20 cellular contexts compared by ENCODE assay signal in genomic region chr16:65950211-65950610, GRCh38.
DNase-seq lines count a peak whose midpoint lies in the region; TF ChIP-seq lines count a peak whose summit lies in the region.
"Had no signal": no experiment of that assay in that cellular context is flagged by ENCODE, and none has a peak within 500 bp of the region (broad histone marks: within the 10 kb centered on the region; RNA-seq: fewer than 3 reads in every experiment).

No MANE protein-coding gene starts in this region.

- no peak overlapping the region for H3K27ac ChIP-seq in hepatocyte
- no peak overlapping the region for H3K27ac ChIP-seq in smooth muscle cell (ENCODE audit: low read depth)
- H3K27ac ChIP-seq: 22Rv1, BLaER1 had no signal

- H3F3A ChIP-seq in smooth muscle cell (ENCODE audit: low read depth), result no peaks in the 10 kb centered on the region

- TF ChIP-seq CTCF in hepatocyte (IDR thresholded peaks at IDR 0.05; ENCODE audit: poor library complexity) (no peak), smooth muscle cell (IDR thresholded peaks at IDR 0.05; ENCODE audit: borderline replicate concordance, insufficient read depth, poor library complexity, severe bottlenecking) (no peak)

- no peaks in the 10 kb centered on the region for H3K4me1 ChIP-seq in hepatocyte (ENCODE audit: insufficient read depth)
- H3K4me1 ChIP-seq in smooth muscle cell (ENCODE audit: low read depth), result no peaks in the 10 kb centered on the region

- 75% methylated on average over 3 of the region's 3 CpGs for WGBS in hepatocyte (ENCODE audit: low lambda C conversion rate, missing lambda C conversion rate)
- 15% methylated on average over 3 of the region's 3 CpGs for WGBS in smooth muscle cell (ENCODE audit: low lambda C conversion rate)

- no peak overlapping the region for H3K9ac ChIP-seq in smooth muscle cell (ENCODE audit: low read depth)
- H3K9ac ChIP-seq: BLaER1 had no signal

- H2AFZ ChIP-seq in hepatocyte, result no peak overlapping the region
- no peak overlapping the region for H2AFZ ChIP-seq in smooth muscle cell (ENCODE audit: low read depth)

- H4K20me1 ChIP-seq in hepatocyte (ENCODE audit: insufficient read depth, poor library complexity, severe bottlenecking) (no peaks in the 10 kb centered on the region), smooth muscle cell (ENCODE audit: low read depth) (no peaks in the 10 kb centered on the region)
- H4K20me1 ChIP-seq: BLaER1 had no signal

- no peaks in the 10 kb centered on the region for H3K27me3 ChIP-seq in MG63
- H3K27me3 ChIP-seq in hepatocyte, result no peaks in the 10 kb centered on the region
- H3K27me3 ChIP-seq in smooth muscle cell (ENCODE audit: low read depth), result no peaks in the 10 kb centered on the region
- H3K27me3 ChIP-seq: BLaER1 had no signal

- no peaks in the 10 kb centered on the region for H3K9me2 ChIP-seq in hepatocyte (replicated peaks; ENCODE audit: insufficient read depth)

- H3K4me3 ChIP-seq in MG63, result no peak overlapping the region
- H3K4me3 ChIP-seq in hepatocyte, result no peak overlapping the region
- no peak overlapping the region for H3K4me3 ChIP-seq in smooth muscle cell
- H3K4me3 ChIP-seq: BLaER1 had no signal

- H3K79me2 ChIP-seq in hepatocyte (no peaks in the 10 kb centered on the region), smooth muscle cell (ENCODE audit: low read depth) (no peaks in the 10 kb centered on the region)

- no peak overlapping the region for H3K4me2 ChIP-seq in hepatocyte
- peak overlapping the region; percentile 25 for H3K4me2 ChIP-seq in smooth muscle cell
- H3K4me2 ChIP-seq: BLaER1 had no signal

- H3K9me3 ChIP-seq in MG63 (no peaks in the 10 kb centered on the region), hepatocyte (ENCODE audit: low read depth) (no peaks in the 10 kb centered on the region), smooth muscle cell (replicated peaks; ENCODE audit: low read depth) (no peaks in the 10 kb centered on the region)
- H3K9me3 ChIP-seq: BLaER1 had no signal

- H3K36me3 ChIP-seq in MG63, result no peaks in the 10 kb centered on the region
- H3K36me3 ChIP-seq in hepatocyte (replicated peaks; ENCODE audit: insufficient read depth, low read depth), result no peaks in the 10 kb centered on the region
- H3K36me3 ChIP-seq in smooth muscle cell (ENCODE audit: low read depth), result no peaks in the 10 kb centered on the region
- H3K36me3 ChIP-seq: BLaER1 had no signal

- DNase-seq in DMS53 (lab: John Stamatoyannopoulos, UW) (peak; percentile 1), DMS53 treated with DMSO at 0.1 percent for 48 hours (lab: John Stamatoyannopoulos, UW; ENCODE audit: unreplicated experiment) (no peak), MG63 (peak; percentile 30), hepatocyte (ENCODE audit: low spot score) (peak; percentile 17), smooth muscle cell (lab: John Stamatoyannopoulos, UW; ENCODE audit: unreplicated experiment) (no peak), NCI-H1436 treated with DMSO at 0.1 percent for 48 hours (lab: John Stamatoyannopoulos, UW) (no peak), globus pallidus (ENCODE audit: low spot score) (no peak)
- DNase-seq in activated T-cell treated with anti-CD3 and anti-CD28 coated beads, Interleukin-2, amount 50 U/mL, for 1 hour, result no peak
- DNase-seq: ACHN; CD4-positive, alpha-beta T cell; COR-L47; DND-41; NCI-H1092 treated with DMSO at 0.1 percent for 48 hours; NCI-H146; NCI-H446; NCI-H526 treated with DMSO at 0.1 percent for 48 hours; SIG-M5; T-cell had no signal

Comparison
In these comparisons a context has a peak if more than half of its experiments do, and no peak if none do; other contexts are left out.
1. DNase-seq: peak in DMS53 (single experiment), MG63 (single experiment) and hepatocyte (single experiment); none in DMS53 treated with DMSO at 0.1 percent for 48 hours (single experiment), smooth muscle cell (single experiment), NCI-H1436 treated with DMSO at 0.1 percent for 48 hours (single experiment), activated T-cell treated with anti-CD3 and anti-CD28 coated beads, Interleukin-2, amount 50 U/mL, for 1 hour (single experiment) and globus pallidus (single experiment).